8 cellular contexts compared by ENCODE assay signal in the genomic region with DNA sequence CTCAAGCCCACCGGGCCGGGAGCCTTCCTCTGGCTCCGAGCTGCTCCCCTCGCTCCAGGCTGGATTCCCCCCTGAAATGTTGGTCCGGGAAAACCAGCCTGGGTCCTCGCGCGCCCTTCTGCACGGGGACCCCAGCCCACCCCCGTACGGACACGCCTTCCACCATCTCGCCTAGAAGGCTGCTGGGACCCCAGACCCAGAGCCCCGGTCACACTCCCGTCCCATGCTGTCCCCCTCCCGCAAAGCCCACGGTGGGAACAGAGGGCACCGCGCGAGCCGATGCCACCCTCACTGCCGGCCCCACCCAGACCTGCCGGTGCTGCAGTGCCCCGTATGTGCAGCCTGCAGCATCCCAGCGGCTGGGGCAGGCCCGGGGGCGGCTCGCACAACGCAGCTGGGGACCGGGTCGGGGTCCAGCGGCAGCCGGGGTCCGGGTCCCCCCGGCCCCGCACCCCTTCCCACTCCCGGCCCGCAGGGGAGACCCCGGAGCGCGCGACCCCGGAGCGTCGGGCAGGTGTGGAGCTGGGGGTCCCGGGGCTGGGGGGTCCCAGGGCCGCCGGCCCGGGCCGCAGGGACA. TPM values are rescaled to one million over a fixed set of nuclear protein-coding genes. Genes with fewer than 3 reads are reported as not detected.
DNase-seq lines count a peak whose midpoint lies in the region; ATAC-seq and TF ChIP-seq lines count a peak whose summit lies in the region.

No MANE protein-coding gene starts in this region.

- no peak overlapping the region for H2AFZ ChIP-seq in ACC112 (ENCODE audit: low read length, unreplicated experiment)

- no peaks in the 10 kb centered on the region for H3K79me2 ChIP-seq in ACC112 (ENCODE audit: control insufficient read depth, insufficient read depth, low read length, unreplicated experiment)

- peak overlapping the region; percentile 64 for H3K4me3 ChIP-seq in ACC112 (ENCODE audit: low read depth, low read length)
- peak overlapping the region; percentile 33 for H3K4me3 ChIP-seq in colonic mucosa
- peak overlapping the region; percentile 60 to 63 for H3K4me3 ChIP-seq in mucosa of rectum (ENCODE audit: low read length in 2 of 2)
- peak overlapping the region; percentile 60 for H3K4me3 ChIP-seq in upper lobe of right lung

- H3K9me3 ChIP-seq in colonic mucosa: no peaks in the 10 kb centered on the region
- H3K9me3 ChIP-seq in mucosa of rectum (ENCODE audit: control insufficient read depth in 2 of 2, low read length in 2 of 2): no peaks in the 10 kb centered on the region
- H3K9me3 ChIP-seq in upper lobe of right lung: no peaks in the 10 kb centered on the region

- H3K27me3 ChIP-seq in ACC112 (ENCODE audit: insufficient read depth, low read length): peaks cover 39% of the 10 kb centered on the region
- H3K27me3 ChIP-seq in colonic mucosa: peaks cover 23% of the 10 kb centered on the region
- peaks cover 16 to 24% of the 10 kb centered on the region in 2 donors for H3K27me3 ChIP-seq in mucosa of rectum (ENCODE audit: control insufficient read depth in 2 of 2, insufficient read depth in 2 of 2, low read length in 2 of 2)
- H3K27me3 ChIP-seq in upper lobe of right lung: peaks cover 24% of the 10 kb centered on the region

- TF ChIP-seq CTCF in colonic mucosa (IDR thresholded peaks at IDR 0.05): no peak
- TF ChIP-seq CTCF in upper lobe of right lung (IDR thresholded peaks at IDR 0.05): no peak

- intact Hi-C loops in colonic mucosa (cut with DNase I): no loop called here
- intact Hi-C loops in upper lobe of right lung (cut with DNase I): no loop called here

- peak; percentile 65 for ATAC-seq in upper lobe of right lung
- ATAC-seq in GM21619 (IDR thresholded peaks at IDR 0.05; ENCODE audit: unreplicated experiment): no peak

- H3K9ac ChIP-seq in colonic mucosa (ENCODE audit: low read depth in 2 of 2, low read length in 2 of 2): peak overlapping the region in 1 of 2 donors; percentile 69
- H3K9ac ChIP-seq in mucosa of rectum (ENCODE audit: low read depth in 1 of 2, low read length in 2 of 2): peak overlapping the region; percentile 16 to 41

- DNase-seq in T follicular helper cell (ENCODE audit: low read depth) (peak; percentile 28), colonic mucosa (no peak), upper lobe of right lung (no peak), midbrain (lab: John Stamatoyannopoulos, UW) (no peak), HuH-7.5 (ENCODE audit: low spot score) (no peak)

- H3K27ac ChIP-seq in ACC112 (ENCODE audit: low read depth, low read length) (no peak overlapping the region), colonic mucosa (peak overlapping the region; percentile 33), mucosa of rectum (ENCODE audit: low read depth in 2 of 2, low read length in 2 of 2) (peak overlapping the region; percentile 26 to 72), upper lobe of right lung (peak overlapping the region; percentile 83)

- peaks cover 5% of the 10 kb centered on the region for H3K4me1 ChIP-seq in ACC112 (ENCODE audit: control insufficient read depth, insufficient read depth, low read length, unreplicated experiment)
- H3K4me1 ChIP-seq in colonic mucosa: peaks cover 8% of the 10 kb centered on the region
- H3K4me1 ChIP-seq in mucosa of rectum (ENCODE audit: control insufficient read depth in 2 of 2, insufficient read depth in 2 of 2, low read length in 2 of 2): peaks cover 0 to 6% of the 10 kb centered on the region in 2 donors
- peaks cover 14% of the 10 kb centered on the region for H3K4me1 ChIP-seq in upper lobe of right lung

- H3K36me3 ChIP-seq in ACC112 (ENCODE audit: insufficient read depth, low read length) (no peaks in the 10 kb centered on the region), colonic mucosa (no peaks in the 10 kb centered on the region), mucosa of rectum (ENCODE audit: control insufficient read depth in 2 of 2, insufficient read depth in 2 of 2, low read length in 2 of 2) (no peaks in the 10 kb centered on the region), upper lobe of right lung (no peaks in the 10 kb centered on the region)

RNA-seq across cellular contexts. Expression of a gene that starts 0.9 kb away (rescaled TPM):
- 1 to 10 TPM; 4.7 to 6.5 TPM for total RNA-seq in colonic mucosa
- 187 TPM for total RNA-seq in upper lobe of right lung

Comparison
In these comparisons a context has a peak if more than half of its experiments do, and no peak if none do; other contexts are left out.
1. RNA of a gene that starts 0.9 kb away (total RNA-seq): 187 TPM in upper lobe of right lung (single experiment); 4.7 to 6.5 TPM in colonic mucosa; every median in the first group is over 10 times any median in the second.
2. Peak in every context shown above with its lines, with median percentiles within 50 percentile points of each other: H3K4me3 ChIP-seq.